ENCODE assay signal across 10 cellular contexts in the genomic region with DNA sequence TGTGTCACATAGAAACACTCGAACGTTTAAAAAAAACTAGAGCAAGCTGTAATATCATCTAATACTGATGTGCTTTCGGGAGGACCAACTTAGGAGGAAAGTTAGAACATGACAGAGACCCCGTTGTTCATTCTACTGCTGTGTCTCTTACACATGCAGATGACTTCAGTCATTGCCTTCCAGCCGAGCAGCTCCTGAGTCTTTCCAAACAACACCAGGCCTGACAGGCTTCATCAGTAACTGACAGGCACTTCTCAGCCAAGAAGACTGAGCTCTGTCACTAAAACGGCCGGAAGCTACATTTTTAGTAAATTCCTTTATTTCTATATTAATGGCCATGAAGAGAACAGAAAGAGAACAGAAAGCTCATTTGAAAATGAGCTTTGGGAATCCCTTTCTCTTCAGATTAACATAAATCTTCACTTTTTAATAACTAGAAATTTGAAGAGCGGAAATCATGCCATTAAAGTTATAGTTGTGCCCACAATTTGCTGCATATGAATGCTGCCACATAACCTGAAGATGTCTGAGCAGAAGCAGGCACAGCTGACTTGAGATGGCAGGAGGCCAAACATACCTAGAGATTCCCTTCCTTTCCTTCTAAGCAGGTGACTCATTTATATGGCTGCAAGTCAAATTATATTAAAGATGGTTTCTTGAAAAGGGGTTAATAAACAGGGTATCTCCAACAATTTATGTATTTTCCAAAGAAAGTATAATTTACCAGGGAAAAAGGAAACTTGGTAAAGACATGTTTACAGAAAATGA.
DNase-seq lines count a peak whose midpoint lies in the region; ATAC-seq and TF ChIP-seq lines count a peak whose summit lies in the region.
"Had no signal": no experiment of that assay in that cellular context is flagged by ENCODE, and none has a peak within 500 bp of the region (broad histone marks: within the 10 kb centered on the region; RNA-seq: fewer than 3 reads in every experiment).

No MANE protein-coding gene starts in this region.

- H3K9me3 ChIP-seq in iPS-18a (ENCODE audit: control insufficient read depth, low read depth, low read length) (no peaks in the 10 kb centered on the region), colonic mucosa (no peaks in the 10 kb centered on the region)
- H3K9me3 ChIP-seq: prostate gland had no signal

- H3K9ac ChIP-seq in iPS-18a (ENCODE audit: low read length) (no peak overlapping the region), colonic mucosa (ENCODE audit: low read depth in 2 of 2, low read length in 2 of 2) (no peak overlapping the region)

- DNase-seq in left ventricle myocardium superior (no peak), Right ventricle myocardium inferior (ENCODE audit: missing footprints) (no peak), astrocyte of the cerebellum (ENCODE audit: low read depth) (peak; percentile 19), COLO829 (ENCODE audit: low spot score) (no peak), NOMO-1 treated with dmso at 0.1 percent for 144 hours (lab: John Stamatoyannopoulos, UW; ENCODE audit: unreplicated experiment) (no peak), T1000 (lab: John Stamatoyannopoulos, UW) (no peak), colonic mucosa (no peak)

- peak; percentile 33 for ATAC-seq in left ventricle myocardium superior
- ATAC-seq in Right ventricle myocardium inferior, result no peak
- ATAC-seq: left lobe of liver had no signal

- no peak overlapping the region for H3K27ac ChIP-seq in iPS-18a (ENCODE audit: low read length)
- no peak overlapping the region for H3K27ac ChIP-seq in colonic mucosa
- H3K27ac ChIP-seq: prostate gland had no signal

- H3K4me3 ChIP-seq in astrocyte of the cerebellum (ENCODE audit: low read depth, low read length) (no peak overlapping the region), iPS-18a (ENCODE audit: low read length) (peak overlapping the region; percentile 38), colonic mucosa (no peak overlapping the region)
- H3K4me3 ChIP-seq: prostate gland had no signal

- H3K36me3 ChIP-seq in iPS-18a (ENCODE audit: control insufficient read depth, low read depth, low read length), result no peaks in the 10 kb centered on the region
- no peaks in the 10 kb centered on the region for H3K36me3 ChIP-seq in colonic mucosa
- H3K36me3 ChIP-seq: prostate gland had no signal

- H3K4me1 ChIP-seq in iPS-18a (ENCODE audit: control insufficient read depth, low read depth, low read length) (peaks cover 18% of the 10 kb centered on the region), colonic mucosa (no peaks in the 10 kb centered on the region)
- H3K4me1 ChIP-seq: prostate gland had no signal

- intact Hi-C loops in left ventricle myocardium superior (cut with micrococcal nuclease) (no loop called here), Right ventricle myocardium inferior (cut with DNase I) (no loop called here), colonic mucosa (cut with DNase I) (no loop called here)

- in situ Hi-C loops in astrocyte of the cerebellum (cut with HindIII; ENCODE audit: low sequenced_read_pairs), result no loop called here

- no peak for TF ChIP-seq CTCF in astrocyte of the cerebellum (IDR thresholded peaks at IDR 0.05; ENCODE audit: low read depth, low read length, missing control alignments)
- TF ChIP-seq CTCF in colonic mucosa (IDR thresholded peaks at IDR 0.05), result no peak

- H3K27me3 ChIP-seq in iPS-18a (ENCODE audit: control insufficient read depth, insufficient read depth, low read length), result no peaks in the 10 kb centered on the region
- no peaks in the 10 kb centered on the region for H3K27me3 ChIP-seq in colonic mucosa
